In genomic region chr2:222037211-222037610, GRCh38 we compare ENCODE assay signal across 33 cellular contexts.
A peak's percentile ranks its signal among the peaks of the same experiment; 100 is the strongest.
DNase-seq lines count a peak whose midpoint lies in the region; ATAC-seq and TF ChIP-seq lines count a peak whose summit lies in the region.
"Had no signal": no experiment of that assay in that cellular context is flagged by ENCODE, and none has a peak within 500 bp of the region (broad histone marks: within the 10 kb centered on the region; RNA-seq: fewer than 3 reads in every experiment).

No MANE protein-coding gene starts in this region.

- no peak overlapping the region for H2BK12ac ChIP-seq in trophoblast cell (ENCODE audit: low read length)

- H3K4me1 ChIP-seq in IMR-90 (ENCODE audit: control insufficient read depth, insufficient read depth, low read length): no peaks in the 10 kb centered on the region
- H3K4me1 ChIP-seq in SJCRH30: peaks cover 23% of the 10 kb centered on the region
- H3K4me1 ChIP-seq in trophoblast cell (ENCODE audit: control insufficient read depth in 1 of 2, insufficient read depth in 2 of 2, low read length in 2 of 2): no peaks in the 10 kb centered on the region
- no peaks in the 10 kb centered on the region for H3K4me1 ChIP-seq in MM.1S (ENCODE audit: low read length)
- H3K4me1 ChIP-seq: A549; BE2C; BLaER1; BLaER1 treated with 17β-estradiol and CSF1 and Interleukin-3, amounts not matched to agents 10 nM and 100 nM; Caco-2 had no signal

- dilution Hi-C loops in IMR-90 (cut with HindIII; ENCODE audit: low sequenced_read_pairs, unreplicated experiment): no loop called here

- H3K79me1 ChIP-seq in IMR-90 (ENCODE audit: low read depth in 1 of 2, low read length in 2 of 2): no peaks in the 10 kb centered on the region
- no peaks in the 10 kb centered on the region for H3K79me1 ChIP-seq in trophoblast cell (ENCODE audit: low read length)

- no peak overlapping the region for H2AK9ac ChIP-seq in IMR-90 (replicated peaks; ENCODE audit: low read depth, low read length, poor library complexity)

- H2AK5ac ChIP-seq in IMR-90 (ENCODE audit: low read depth, low read length) (no peak overlapping the region), trophoblast cell (ENCODE audit: low read length) (no peak overlapping the region)

- H3K27me3 Mint-ChIP-seq in effector memory CD8-positive, alpha-beta T cell: no peaks in the 10 kb centered on the region
- H3K27me3 Mint-ChIP-seq: CD4-positive, alpha-beta T cell; CD4-positive, CD25-positive, alpha-beta regulatory T cell; CD8-positive, alpha-beta memory T cell had no signal

- POLR2A ChIA-PET in IMR-90 (lab: Charles Lee; ENCODE audit: unreplicated experiment): no interaction called here

- H3K9me2 ChIP-seq in MM.1S (replicated peaks; ENCODE audit: insufficient read depth, low read length): no peaks in the 10 kb centered on the region

- H3K18ac ChIP-seq in IMR-90 (ENCODE audit: low read depth, low read length) (no peak overlapping the region), trophoblast cell (ENCODE audit: low read length) (no peak overlapping the region)

- no peaks in the 10 kb centered on the region for H3K9me3 ChIP-seq in IMR-90 (ENCODE audit: control insufficient read depth, insufficient read depth, low read length)
- no peaks in the 10 kb centered on the region for H3K9me3 ChIP-seq in SJCRH30 (replicated peaks)
- no peaks in the 10 kb centered on the region for H3K9me3 ChIP-seq in trophoblast cell (ENCODE audit: insufficient read depth, low read depth, low read length)
- no peaks in the 10 kb centered on the region for H3K9me3 ChIP-seq in MM.1S (replicated peaks; ENCODE audit: insufficient read depth, low read length)
- H3K9me3 ChIP-seq: A549; BE2C; BLaER1; BLaER1 treated with 17β-estradiol and CSF1 and Interleukin-3, amounts not matched to agents 10 nM and 100 nM; Caco-2 had no signal

- H4K91ac ChIP-seq in IMR-90 (ENCODE audit: insufficient read depth, low read depth, low read length): no peak overlapping the region
- H4K91ac ChIP-seq in trophoblast cell (ENCODE audit: low read depth, low read length): no peak overlapping the region

- WGBS in IMR-90 (ENCODE audit: extremely low coverage in 2 of 2, insufficient read length in 1 of 2), 2 experiments: no CpG with 5 or more reads among the region's 3 CpGs
- no CpG with 5 or more reads among the region's 3 CpGs for WGBS in trophoblast cell (ENCODE audit: extremely low coverage, insufficient coverage, insufficient read length)

- no peak overlapping the region for H3K4me3 ChIP-seq in IMR-90 (ENCODE audit: insufficient read depth, low read depth, low read length)
- H3K4me3 ChIP-seq in SJCRH30: no peak overlapping the region
- no peak overlapping the region for H3K4me3 ChIP-seq in trophoblast cell (ENCODE audit: low read depth, low read length)
- no peak overlapping the region for H3K4me3 ChIP-seq in MM.1S (ENCODE audit: low read length)
- H3K4me3 ChIP-seq: A549; BLaER1; BLaER1 treated with 17β-estradiol and CSF1 and Interleukin-3, amounts not matched to agents 10 nM and 100 nM had no signal

- in situ Hi-C loops in IMR-90 (cut with MboI; ENCODE audit: low sequenced_read_pairs): no loop called here

- no peak overlapping the region for H2BK15ac ChIP-seq in IMR-90 (ENCODE audit: low read depth, low read length)

- no peak overlapping the region for H2BK20ac ChIP-seq in IMR-90 (ENCODE audit: low read depth, low read length)

- no TSS peak for BruUV-seq in IMR-90 (replicated peaks; lab: Mats Ljungman, UMichigan)

- no peak for ATAC-seq in IMR-90 (ENCODE audit: low read depth)
- no peak for ATAC-seq in effector memory CD8-positive, alpha-beta T cell (replicated peaks)
- ATAC-seq: A549; CD8-positive, alpha-beta T cell had no signal

- H3K79me2 ChIP-seq in trophoblast cell (ENCODE audit: control insufficient read depth, insufficient read depth, low read length, poor library complexity) (no peaks in the 10 kb centered on the region), MM.1S (ENCODE audit: low read length) (no peaks in the 10 kb centered on the region)

- H3K36me3 Mint-ChIP-seq in effector memory CD8-positive, alpha-beta T cell (ENCODE audit: insufficient read depth): no peaks in the 10 kb centered on the region
- H3K36me3 Mint-ChIP-seq: CD14-positive monocyte; CD4-positive, alpha-beta memory T cell; CD4-positive, CD25-positive, alpha-beta regulatory T cell; CD8-positive, alpha-beta memory T cell; CD8-positive, alpha-beta T cell had no signal

- peaks cover 0 to 3% of the 10 kb centered on the region in 2 donors for H3K9me3 Mint-ChIP-seq in effector memory CD8-positive, alpha-beta T cell
- H3K9me3 Mint-ChIP-seq: CD14-positive monocyte; CD4-positive, alpha-beta T cell; CD8-positive, alpha-beta T cell had no signal

- H3K4me2 ChIP-seq in IMR-90 (ENCODE audit: low read depth, low read length): no peak overlapping the region
- H3K4me2 ChIP-seq in trophoblast cell (ENCODE audit: low read length): no peak overlapping the region
- no peak overlapping the region for H3K4me2 ChIP-seq in MM.1S (ENCODE audit: low read depth, low read length)
- H3K4me2 ChIP-seq: A549; BLaER1; BLaER1 treated with 17β-estradiol and CSF1 and Interleukin-3, amounts not matched to agents 10 nM and 100 nM had no signal

- no peak overlapping the region for H3K56ac ChIP-seq in IMR-90 (ENCODE audit: extremely low read depth, insufficient read depth, low read length)

- intact Hi-C loops in IMR-90 (cut with micrococcal nuclease): no loop called here

- no peaks in the 10 kb centered on the region for H4K20me1 ChIP-seq in IMR-90 (ENCODE audit: insufficient read depth, low read length)
- H4K20me1 ChIP-seq in MM.1S (ENCODE audit: insufficient read depth, low read length): no peaks in the 10 kb centered on the region
- H4K20me1 ChIP-seq: BLaER1; BLaER1 treated with 17β-estradiol and CSF1 and Interleukin-3, amounts not matched to agents 10 nM and 100 nM had no signal

- no peak overlapping the region for H4K5ac ChIP-seq in IMR-90 (ENCODE audit: low read depth, low read length)

- CTCF ChIA-PET in IMR-90 (lab: Yijun Ruan, JAX): interaction anchor here (2.4 kb wide), 1 partner anchor 12 kb away, joined by 24 read pairs; no protein-coding TSS in a partner anchor

- no peaks in the 10 kb centered on the region for H3K27me3 ChIP-seq in IMR-90 (ENCODE audit: control insufficient read depth, insufficient read depth, low read length)
- H3K27me3 ChIP-seq in SJCRH30: no peaks in the 10 kb centered on the region
- H3K27me3 ChIP-seq in trophoblast cell (ENCODE audit: insufficient read depth, low read length): no peaks in the 10 kb centered on the region
- no peaks in the 10 kb centered on the region for H3K27me3 ChIP-seq in MM.1S (replicated peaks; ENCODE audit: insufficient read depth, low read length)
- H3K27me3 ChIP-seq: BLaER1; BLaER1 treated with 17β-estradiol and CSF1 and Interleukin-3, amounts not matched to agents 10 nM and 100 nM had no signal

- H2BK5ac ChIP-seq in IMR-90 (ENCODE audit: low read depth, low read length, poor library complexity, severe bottlenecking) (no peak overlapping the region), trophoblast cell (ENCODE audit: low read depth, low read length, poor library complexity) (no peak overlapping the region)

- H2AFZ ChIP-seq in IMR-90 (replicated peaks; ENCODE audit: low read length, poor library complexity) (peak overlapping the region; percentile 17), trophoblast cell (ENCODE audit: insufficient read depth, low read length, poor library complexity) (no peak overlapping the region), MM.1S (ENCODE audit: low read length) (no peak overlapping the region)

- H2BK120ac ChIP-seq in IMR-90 (ENCODE audit: low read depth, low read length): no peak overlapping the region
- no peak overlapping the region for H2BK120ac ChIP-seq in trophoblast cell (ENCODE audit: insufficient read depth, low read length, poor library complexity)

- H3F3A ChIP-seq in MM.1S (ENCODE audit: insufficient read depth, low read length): no peaks in the 10 kb centered on the region

- H3K9ac ChIP-seq in IMR-90 (ENCODE audit: low read depth, low read length) (no peak overlapping the region), trophoblast cell (ENCODE audit: low read length) (peak overlapping the region; percentile 63), MM.1S (ENCODE audit: low read length) (no peak overlapping the region)
- H3K9ac ChIP-seq: BLaER1; BLaER1 treated with 17β-estradiol and CSF1 and Interleukin-3, amounts not matched to agents 10 nM and 100 nM had no signal

- H3K4me1 Mint-ChIP-seq in effector memory CD8-positive, alpha-beta T cell (ENCODE audit: low read depth in 2 of 2): no peaks in the 10 kb centered on the region
- H3K4me1 Mint-ChIP-seq: B cell; CD14-positive monocyte; CD4-positive, alpha-beta memory T cell; CD4-positive, CD25-positive, alpha-beta regulatory T cell; CD8-positive, alpha-beta memory T cell had no signal

- no peak overlapping the region for H3K27ac Mint-ChIP-seq in effector memory CD8-positive, alpha-beta T cell
- H3K27ac Mint-ChIP-seq: B cell; CD14-positive monocyte; CD4-positive, alpha-beta memory T cell; CD4-positive, alpha-beta T cell; CD4-positive, CD25-positive, alpha-beta regulatory T cell; CD8-positive, alpha-beta memory T cell; CD8-positive, alpha-beta T cell had no signal

- H3K4me3 Mint-ChIP-seq in effector memory CD8-positive, alpha-beta T cell: no peak overlapping the region
- H3K4me3 Mint-ChIP-seq: B cell; CD14-positive monocyte; CD4-positive, alpha-beta memory T cell; CD4-positive, alpha-beta T cell; CD4-positive, CD25-positive, alpha-beta regulatory T cell; CD8-positive, alpha-beta memory T cell; CD8-positive, alpha-beta T cell had no signal

- H3K36me3 ChIP-seq in IMR-90 (ENCODE audit: control insufficient read depth, insufficient read depth, low read length) (no peaks in the 10 kb centered on the region), SJCRH30 (no peaks in the 10 kb centered on the region), trophoblast cell (ENCODE audit: control insufficient read depth in 1 of 2, insufficient read depth in 2 of 2, low read length in 2 of 2) (no peaks in the 10 kb centered on the region), MM.1S (replicated peaks; ENCODE audit: insufficient read depth, low read length) (no peaks in the 10 kb centered on the region)
- H3K36me3 ChIP-seq: BE2C; BLaER1; BLaER1 treated with 17β-estradiol and CSF1 and Interleukin-3, amounts not matched to agents 10 nM and 100 nM had no signal

- TF ChIP-seq RAD21 in IMR-90 (IDR thresholded peaks at IDR 0.05; ENCODE audit: low read length): no peak

- no peak overlapping the region for H3K14ac ChIP-seq in IMR-90 (replicated peaks; ENCODE audit: low read depth, low read length)
- H3K14ac ChIP-seq in trophoblast cell (ENCODE audit: low read length): no peak overlapping the region

- no peak for TF ChIP-seq POLR2A in IMR-90 (IDR thresholded peaks at IDR 0.05; ENCODE audit: low read depth, low read length)

- H3K9me1 ChIP-seq in IMR-90 (ENCODE audit: insufficient read depth, low read length): no peaks in the 10 kb centered on the region

- TF ChIP-seq CTCF in IMR-90 (conservative IDR thresholded peaks at IDR 0.05; ENCODE audit: low read depth, low read length) (no peak), MM.1S (IDR thresholded peaks at IDR 0.05; ENCODE audit: low read length) (no peak)

- H4K12ac ChIP-seq in trophoblast cell (ENCODE audit: low read depth, low read length): no peak overlapping the region

- no peak overlapping the region for H4K8ac ChIP-seq in IMR-90 (ENCODE audit: low read depth in 2 of 2, low read length in 2 of 2)
- H4K8ac ChIP-seq in trophoblast cell (ENCODE audit: low read depth, low read length): no peak overlapping the region

- DNase-seq in IMR-90: no peak
- DNase-seq in SJCRH30: peak; percentile 67 to 85
- no peak for DNase-seq in trophoblast cell
- DNase-seq in MM.1S: no peak
- no peak for DNase-seq in activated T-cell treated with anti-CD3 and anti-CD28 coated beads, Interleukin-2, amount 50 U/mL, for 48 hours
- no peak for DNase-seq in effector memory CD8-positive, alpha-beta T cell
- DNase-seq: 8988T; ACHN; AML-193; BE2C; C1 segment of cervical spinal cord; Caco-2; Calu3; CD4-positive, alpha-beta memory T cell; CD4-positive, alpha-beta T cell; CD4-positive, CD25-positive, alpha-beta regulatory T cell; CD8-positive, alpha-beta memory T cell; CD8-positive, alpha-beta T cell; COR-L47; DMS 273 treated with DMSO at 0.1 percent for 48 hours; DMS153; DMS53; DMS79; DMS79 treated with DMSO at 0.1 percent for 48 hours; DND-41; EL had no signal

- H3K4ac ChIP-seq in IMR-90 (ENCODE audit: low read depth, low read length) (no peak overlapping the region), trophoblast cell (ENCODE audit: low read depth, low read length) (no peak overlapping the region)

- H3K27ac ChIP-seq in IMR-90 (ENCODE audit: insufficient read depth, low read length): no peak overlapping the region
- peak overlapping the region; percentile 43 for H3K27ac ChIP-seq in SJCRH30
- no peak overlapping the region for H3K27ac ChIP-seq in trophoblast cell (ENCODE audit: low read depth, low read length)
- H3K27ac ChIP-seq in MM.1S (ENCODE audit: low read length): no peak overlapping the region
- H3K27ac ChIP-seq: 22Rv1; A549; BLaER1; BLaER1 treated with 17β-estradiol and CSF1 and Interleukin-3, amounts not matched to agents 10 nM and 100 nM; C4-2B had no signal

- no peak overlapping the region for H3K23ac ChIP-seq in IMR-90 (ENCODE audit: low read depth, low read length)
- H3K23ac ChIP-seq in trophoblast cell (ENCODE audit: low read length): peak overlapping the region; percentile 85

Comparison
In these comparisons a context has a peak if more than half of its experiments do, and no peak if none do; other contexts are left out.
1. DNase-seq: peak in SJCRH30 (2 of 2); none in IMR-90 (single experiment), trophoblast cell (0 of 2), MM.1S (single experiment), activated T-cell treated with anti-CD3 and anti-CD28 coated beads, Interleukin-2, amount 50 U/mL, for 48 hours (0 of 2) and effector memory CD8-positive, alpha-beta T cell (0 of 3).